In the genomic region with DNA sequence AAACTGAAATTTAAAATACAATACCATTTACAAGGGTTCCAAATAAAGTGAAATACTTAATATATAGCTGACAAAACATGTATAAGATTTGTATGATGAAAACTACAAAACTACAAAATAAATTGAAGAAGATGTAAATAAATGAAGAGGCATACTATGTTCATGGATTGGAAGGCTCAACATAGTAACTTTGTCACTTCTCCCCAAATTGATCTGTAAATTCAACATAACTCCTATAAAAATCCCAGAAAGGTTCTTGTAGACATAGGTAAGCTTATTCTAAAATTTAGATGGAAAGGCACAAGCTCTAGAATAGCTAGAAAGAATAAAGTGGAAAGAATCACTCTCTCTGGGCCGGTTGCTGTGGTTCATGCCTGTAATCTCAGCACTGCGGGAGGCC, we compare ENCODE assay signal across 2 cellular contexts.
TF ChIP-seq lines count a peak whose summit lies in the region.

No MANE protein-coding gene starts in this region.

TF ChIP-seq in HepG2, 621 proteins besides CTCF, POLR2A, EP300 and RAD21:
- TF ChIP-seq BCL6 (CRISPR knock-in tag; IDR thresholded peaks at IDR 0.05): no peak
- no peak for TF ChIP-seq ZNF558 (CRISPR knock-in tag; IDR thresholded peaks at IDR 0.05; ENCODE audit: borderline replicate concordance)
- TF ChIP-seq NR2F1 (CRISPR knock-in tag; IDR thresholded peaks at IDR 0.05): no peak
- no peak for TF ChIP-seq HOXA5 (CRISPR knock-in tag; IDR thresholded peaks at IDR 0.05)
- no peak for TF ChIP-seq POGZ (CRISPR knock-in tag; IDR thresholded peaks at IDR 0.05)

TF ChIP-seq in HEK293, 187 proteins besides CTCF, POLR2A, EP300 and RAD21:
- TF ChIP-seq ZNF837 (tag by site-specific recombination; IDR thresholded peaks at IDR 0.05) (no peak), SP7 (tag by site-specific recombination; IDR thresholded peaks at IDR 0.05) (no peak), ZNF10 (tag by site-specific recombination; IDR thresholded peaks at IDR 0.05) (no peak), ZNF248 (tag by site-specific recombination; IDR thresholded peaks at IDR 0.05) (peak; percentile 94)
- TF ChIP-seq, protein P1, sequence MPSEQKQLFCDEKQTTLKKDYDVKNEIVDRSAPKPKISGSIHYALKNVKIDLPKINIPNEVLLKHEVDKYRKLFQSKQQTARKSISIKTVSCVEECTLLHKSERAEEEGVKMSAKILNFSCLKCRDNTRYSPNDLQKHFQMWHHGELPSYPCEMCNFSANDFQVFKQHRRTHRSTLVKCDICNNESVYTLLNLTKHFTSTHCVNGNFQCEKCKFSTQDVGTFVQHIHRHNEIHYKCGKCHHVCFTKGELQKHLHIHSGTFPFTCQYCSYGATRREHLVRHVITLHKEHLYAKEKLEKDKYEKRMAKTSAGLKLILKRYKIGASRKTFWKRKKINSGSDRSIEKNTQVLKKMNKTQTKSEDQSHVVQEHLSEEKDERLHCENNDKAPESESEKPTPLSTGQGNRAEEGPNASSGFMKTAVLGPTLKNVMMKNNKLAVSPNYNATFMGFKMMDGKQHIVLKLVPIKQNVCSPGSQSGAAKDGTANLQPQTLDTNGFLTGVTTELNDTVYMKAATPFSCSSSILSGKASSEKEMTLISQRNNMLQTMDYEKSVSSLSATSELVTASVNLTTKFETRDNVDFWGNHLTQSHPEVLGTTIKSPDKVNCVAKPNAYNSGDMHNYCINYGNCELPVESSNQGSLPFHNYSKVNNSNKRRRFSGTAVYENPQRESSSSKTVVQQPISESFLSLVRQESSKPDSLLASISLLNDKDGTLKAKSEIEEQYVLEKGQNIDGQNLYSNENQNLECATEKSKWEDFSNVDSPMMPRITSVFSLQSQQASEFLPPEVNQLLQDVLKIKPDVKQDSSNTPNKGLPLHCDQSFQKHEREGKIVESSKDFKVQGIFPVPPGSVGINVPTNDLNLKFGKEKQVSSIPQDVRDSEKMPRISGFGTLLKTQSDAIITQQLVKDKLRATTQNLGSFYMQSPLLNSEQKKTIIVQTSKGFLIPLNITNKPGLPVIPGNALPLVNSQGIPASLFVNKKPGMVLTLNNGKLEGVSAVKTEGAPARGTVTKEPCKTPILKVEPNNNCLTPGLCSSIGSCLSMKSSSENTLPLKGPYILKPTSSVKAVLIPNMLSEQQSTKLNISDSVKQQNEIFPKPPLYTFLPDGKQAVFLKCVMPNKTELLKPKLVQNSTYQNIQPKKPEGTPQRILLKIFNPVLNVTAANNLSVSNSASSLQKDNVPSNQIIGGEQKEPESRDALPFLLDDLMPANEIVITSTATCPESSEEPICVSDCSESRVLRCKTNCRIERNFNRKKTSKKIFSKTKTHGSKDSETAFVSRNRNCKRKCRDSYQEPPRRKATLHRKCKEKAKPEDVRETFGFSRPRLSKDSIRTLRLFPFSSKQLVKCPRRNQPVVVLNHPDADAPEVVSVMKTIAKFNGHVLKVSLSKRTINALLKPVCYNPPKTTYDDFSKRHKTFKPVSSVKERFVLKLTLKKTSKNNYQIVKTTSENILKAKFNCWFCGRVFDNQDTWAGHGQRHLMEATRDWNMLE (tag by site-specific recombination; conservative IDR thresholded peaks at IDR 0.05; ENCODE audit: low read depth): no peak
TF ChIP-seq in HEK293: peak in this region for 1.
